Comparison of ENCODE assay signal across 8 cellular contexts in the genomic region with DNA sequence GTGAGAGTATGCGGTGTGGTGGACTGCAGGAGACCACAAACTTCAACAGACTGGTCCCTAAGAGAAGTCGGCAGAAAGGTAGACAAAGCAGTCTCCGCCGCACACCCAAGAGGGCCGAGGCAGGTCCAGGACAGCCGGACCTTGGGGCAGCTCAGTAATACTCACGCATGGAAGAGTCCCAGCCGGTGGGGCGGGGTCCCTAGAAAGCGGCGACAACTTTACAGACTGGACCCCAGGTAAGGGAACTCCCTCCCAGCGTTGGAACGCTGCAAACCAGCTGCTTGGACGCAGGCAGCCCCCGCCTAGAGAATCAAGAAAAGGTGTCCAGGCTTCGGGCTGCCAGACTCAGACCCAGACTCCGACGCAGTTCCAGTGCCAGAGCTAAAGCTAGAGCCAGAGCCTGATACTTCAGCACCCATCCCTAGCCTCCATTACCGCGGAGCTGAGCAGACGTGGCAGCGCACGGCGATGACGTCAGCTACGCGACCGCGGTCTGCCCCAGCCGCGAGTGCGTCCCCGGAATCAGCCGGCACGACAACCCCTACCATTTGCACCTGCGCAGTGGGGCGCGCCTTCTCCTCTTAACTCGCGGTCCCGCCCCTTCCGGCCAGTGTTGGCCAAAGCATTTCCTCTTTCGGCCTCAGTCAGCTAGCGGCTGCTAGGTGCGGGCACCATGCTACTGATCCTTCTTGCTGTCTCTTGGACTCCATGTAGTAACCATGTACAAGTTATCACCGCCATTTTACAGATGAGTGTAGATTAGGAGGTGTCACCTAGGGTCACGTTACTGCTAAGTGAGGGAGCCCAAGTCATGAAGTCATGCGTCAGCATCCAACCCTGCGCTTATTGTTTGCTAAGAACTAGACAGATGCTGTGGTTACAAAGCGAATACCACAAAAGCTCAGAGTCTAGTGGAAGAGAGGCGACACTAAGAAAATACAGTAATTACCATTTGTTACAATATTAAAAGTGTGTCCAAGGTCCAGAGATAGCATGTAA. TPM values are rescaled to one million over a fixed set of nuclear protein-coding genes. Genes with fewer than 3 reads are reported as not detected.
DNase-seq lines count a peak whose midpoint lies in the region; ATAC-seq lines count a peak whose summit lies in the region.

A gene with protein sequence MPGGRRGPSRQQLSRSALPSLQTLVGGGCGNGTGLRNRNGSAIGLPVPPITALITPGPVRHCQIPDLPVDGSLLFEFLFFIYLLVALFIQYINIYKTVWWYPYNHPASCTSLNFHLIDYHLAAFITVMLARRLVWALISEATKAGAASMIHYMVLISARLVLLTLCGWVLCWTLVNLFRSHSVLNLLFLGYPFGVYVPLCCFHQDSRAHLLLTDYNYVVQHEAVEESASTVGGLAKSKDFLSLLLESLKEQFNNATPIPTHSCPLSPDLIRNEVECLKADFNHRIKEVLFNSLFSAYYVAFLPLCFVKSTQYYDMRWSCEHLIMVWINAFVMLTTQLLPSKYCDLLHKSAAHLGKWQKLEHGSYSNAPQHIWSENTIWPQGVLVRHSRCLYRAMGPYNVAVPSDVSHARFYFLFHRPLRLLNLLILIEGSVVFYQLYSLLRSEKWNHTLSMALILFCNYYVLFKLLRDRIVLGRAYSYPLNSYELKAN (minus strand): TSS at position 445 of the 999 bp plus-strand sequence. CDS start 1,541 bp downstream, outside the sequence.

- H3K36me3 Mint-ChIP-seq in IgD-negative memory B cell: peaks cover 6% of the 10 kb centered on the region

- DNase-seq in DMS 273 treated with DMSO at 0.1 percent for 48 hours (lab: John Stamatoyannopoulos, UW): peak; percentile 98
- peak; percentile 84 for DNase-seq in OCI-M2 (lab: John Stamatoyannopoulos, UW; ENCODE audit: unreplicated experiment)
- peak; percentile 97 for DNase-seq in activated T-cell treated with anti-CD3 and anti-CD28 coated beads for 4 hours
- peak; percentile 99 for DNase-seq in epidermal melanocyte (ENCODE audit: insufficient read length, low spot score)
- peak; percentile 99 for DNase-seq in middle frontal gyrus (ENCODE audit: extremely low spot score, low spot score)
- peak; percentile 99 for DNase-seq in stimulated activated CD8-positive, alpha-beta memory T cell treated with anti-CD3 and anti-CD28 coated beads, Interleukin-2, amount 100 ng/mL, for 48 hours (ENCODE audit: low read depth in 2 of 2)

- H3K9me3 Mint-ChIP-seq in IgD-negative memory B cell: peaks cover 0 to 2% (median 0%) of the 10 kb centered on the region in 3 donors

- no peaks in the 10 kb centered on the region for H3K27me3 Mint-ChIP-seq in IgD-negative memory B cell

- ATAC-seq in GM21529 (IDR thresholded peaks at IDR 0.05; ENCODE audit: unreplicated experiment): peak; percentile 95

- peaks cover 16 to 29% (median 19%) of the 10 kb centered on the region in 3 donors for H3K4me1 Mint-ChIP-seq in IgD-negative memory B cell

- H3K27ac Mint-ChIP-seq in IgD-negative memory B cell: peak within 1 kb of the TSS; percentile 96 to 99 (median 97)

- H3K4me3 Mint-ChIP-seq in IgD-negative memory B cell: peak within 1 kb of the TSS; percentile 88 to 99 (median 96)

RNA-seq across cellular contexts. Expression of the gene that starts here (rescaled TPM):
- 20.9 TPM for polyA plus RNA-seq in IgD-negative memory B cell

Comparison
In these comparisons a context has a peak if more than half of its experiments do, and no peak if none do; other contexts are left out.
1. Peak in every context shown above with its lines: DNase-seq and ATAC-seq.